16 cellular contexts compared by ENCODE assay signal in the genomic region with DNA sequence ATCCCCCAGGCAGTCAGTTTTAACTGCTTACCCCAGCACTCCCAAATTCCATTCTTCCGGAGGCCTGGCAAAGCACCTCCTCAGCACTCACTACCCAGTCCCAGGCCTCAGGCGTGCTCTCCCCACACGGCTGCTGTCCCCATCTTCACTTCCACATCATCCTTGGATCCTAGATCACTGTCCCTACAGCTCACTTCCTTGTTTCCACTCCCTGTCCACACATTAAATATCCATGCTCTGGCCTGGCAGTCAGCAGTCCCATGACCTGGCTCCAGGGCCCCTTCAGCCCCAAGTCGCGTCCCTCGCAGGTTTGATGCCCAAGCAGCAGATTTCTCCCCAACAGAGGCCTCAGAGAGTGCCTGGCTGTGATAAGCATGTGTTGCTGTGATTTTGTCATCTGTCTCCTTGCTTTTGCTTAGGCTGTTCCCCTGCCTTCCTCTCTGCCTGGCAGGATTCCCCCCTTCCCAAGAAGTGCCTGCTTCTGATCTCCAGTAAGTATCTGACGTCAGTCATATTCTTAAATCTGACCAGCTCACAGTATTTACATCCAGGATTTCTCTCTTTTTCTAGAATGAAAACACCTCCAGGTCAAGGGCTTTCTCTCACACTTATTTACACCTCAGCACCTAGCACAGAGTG.
DNase-seq lines count a peak whose midpoint lies in the region; ATAC-seq and TF ChIP-seq lines count a peak whose summit lies in the region.
"Had no signal": no experiment of that assay in that cellular context is flagged by ENCODE, and none has a peak within 500 bp of the region (broad histone marks: within the 10 kb centered on the region; RNA-seq: fewer than 3 reads in every experiment).

No MANE protein-coding gene starts in this region.

- peak overlapping the region; percentile 45 for H3K27ac ChIP-seq in PC-9
- peak overlapping the region; percentile 60 for H3K27ac ChIP-seq in duodenal mucosa (ENCODE audit: low read depth, low read length)
- peak overlapping the region; percentile 56 to 85 (median 71) for H3K27ac ChIP-seq in tibial nerve
- H3K27ac ChIP-seq: HL-60 had no signal

- no TSS peak for BruUV-seq in PC-9 (replicated peaks; lab: Mats Ljungman, UMichigan)

- WGBS in tibial nerve, 2 donors, result 73 to 74% methylated on average over 7 of the region's 7 CpGs

- peaks cover 3% of the 10 kb centered on the region for H3K9me3 Mint-ChIP-seq in nephron progenitor cell
- H3K9me3 Mint-ChIP-seq in WTC11, result peaks cover 8% of the 10 kb centered on the region; the same call in 1 of the 2 replicates
- H3K9me3 Mint-ChIP-seq: CD4-positive, CD25-positive, alpha-beta regulatory T cell; natural killer cell treated with Interleukin-12 subunit alpha and Interleukin-12 subunit beta and Interleukin-15 and Interleukin-18, amount 100 ng/mL, for 72 hours; T-helper 1 cell treated with Interleukin-12 subunit alpha and Interleukin-12 subunit beta and Interleukin-4 antibody, amounts not matched to agents 30 μg/mL and 1 μg/mL, for 36 hours had no signal

- peaks cover 4% of the 10 kb centered on the region for H3K36me3 Mint-ChIP-seq in nephron progenitor cell (ENCODE audit: low read depth)
- H3K36me3 Mint-ChIP-seq in WTC11, result no peaks in the 10 kb centered on the region
- H3K36me3 Mint-ChIP-seq: natural killer cell treated with Interleukin-12 subunit alpha and Interleukin-12 subunit beta and Interleukin-15 and Interleukin-18, amount 100 ng/mL, for 72 hours had no signal

- H3K4me1 ChIP-seq in PC-9 (replicated peaks; ENCODE audit: insufficient read depth), result peaks cover 88% of the 10 kb centered on the region
- peaks cover 18 to 36% of the 10 kb centered on the region in 2 donors for H3K4me1 ChIP-seq in duodenal mucosa (ENCODE audit: control insufficient read depth in 1 of 2, insufficient read depth in 2 of 2, low read length in 2 of 2)
- H3K4me1 ChIP-seq in tibial nerve, result peaks cover 4 to 95% (median 56%) of the 10 kb centered on the region in 4 donors

- DNase-seq in PC-9 (no peak), nephron progenitor cell (no peak), tibial nerve (ENCODE audit: low spot score in 2 of 2) (peak in 1 of 2 donors; percentile 6), DMS53 (lab: John Stamatoyannopoulos, UW) (no peak), WTC11 (ENCODE audit: low spot score) (no peak)
- DNase-seq: activated CD4-positive, alpha-beta T cell treated with anti-CD3 and anti-CD28 coated beads, Interleukin-2, amount 50 U/mL, for 4 hours; activated effector memory CD4-positive, alpha-beta T cell treated with anti-CD3 and anti-CD28 coated beads, Interleukin-2, amount 50 U/mL, for 16 hours; CD4-positive, CD25-positive, alpha-beta regulatory T cell; stimulated activated CD4-positive, alpha-beta T cell treated with anti-CD3 and anti-CD28 coated beads, Interleukin-15, amount 100 ng/mL, for 24 hours; stimulated activated CD8-positive, alpha-beta memory T cell treated with anti-CD3 and anti-CD28 coated beads, Interleukin-4, amount 100 ng/mL, for 48 hours had no signal

- no peak overlapping the region for H2AFZ ChIP-seq in PC-9

- H3K27me3 ChIP-seq in PC-9 (ENCODE audit: insufficient read depth, low read depth) (no peaks in the 10 kb centered on the region), duodenal mucosa (ENCODE audit: control insufficient read depth in 1 of 2, insufficient read depth in 2 of 2, low read length in 2 of 2) (no peaks in the 10 kb centered on the region), tibial nerve (no peaks in the 10 kb centered on the region)

- POLR2A ChIA-PET in PC-9 (lab: Charles Lee; ENCODE audit: unreplicated experiment), result no interaction called here
- POLR2A ChIA-PET in WTC11 (lab: Charles Lee), result no interaction called here

- H3K27ac Mint-ChIP-seq in nephron progenitor cell (peak overlapping the region; percentile 60), WTC11 (no peak overlapping the region)
- H3K27ac Mint-ChIP-seq: natural killer cell treated with Interleukin-12 subunit alpha and Interleukin-12 subunit beta and Interleukin-15 and Interleukin-18, amount 100 ng/mL, for 72 hours; T-helper 1 cell treated with Interleukin-12 subunit alpha and Interleukin-12 subunit beta and Interleukin-4 antibody, amounts not matched to agents 30 μg/mL and 1 μg/mL, for 36 hours had no signal

- H3K9me3 ChIP-seq in PC-9 (ENCODE audit: insufficient read depth, low read depth), result no peaks in the 10 kb centered on the region
- no peaks in the 10 kb centered on the region for H3K9me3 ChIP-seq in duodenal mucosa (ENCODE audit: control insufficient read depth in 1 of 2, low read length in 2 of 2)
- H3K9me3 ChIP-seq in tibial nerve, result no peaks in the 10 kb centered on the region

- intact Hi-C loops in PC-9 (cut with micrococcal nuclease; ENCODE audit: unreplicated experiment), result no loop called here

- H3K36me3 ChIP-seq in PC-9 (ENCODE audit: low read depth) (peaks cover 20% of the 10 kb centered on the region), duodenal mucosa (ENCODE audit: control insufficient read depth in 1 of 2, insufficient read depth in 2 of 2, low read length in 2 of 2) (no peaks in the 10 kb centered on the region), tibial nerve (no peaks in the 10 kb centered on the region)

- peaks cover 60% of the 10 kb centered on the region for H3F3A ChIP-seq in PC-9 (ENCODE audit: insufficient read depth, low read depth)

- H3K79me2 ChIP-seq in PC-9 (ENCODE audit: low read depth), result peaks cover 72% of the 10 kb centered on the region

- H3K9me2 ChIP-seq in PC-9 (ENCODE audit: insufficient read depth), result no peaks in the 10 kb centered on the region

- H3K4me3 Mint-ChIP-seq in nephron progenitor cell, result no peak overlapping the region
- no peak overlapping the region for H3K4me3 Mint-ChIP-seq in WTC11
- H3K4me3 Mint-ChIP-seq: natural killer cell treated with Interleukin-12 subunit alpha and Interleukin-12 subunit beta and Interleukin-15 and Interleukin-18, amount 100 ng/mL, for 72 hours; T-helper 1 cell treated with Interleukin-12 subunit alpha and Interleukin-12 subunit beta and Interleukin-4 antibody, amounts not matched to agents 30 μg/mL and 1 μg/mL, for 36 hours had no signal

- peaks cover 92% of the 10 kb centered on the region for H3K4me1 Mint-ChIP-seq in nephron progenitor cell
- H3K4me1 Mint-ChIP-seq in WTC11, result peaks cover 64% of the 10 kb centered on the region

- TF ChIP-seq EP300 in tibial nerve (IDR thresholded peaks at IDR 0.05), result no peak

- H3K27me3 Mint-ChIP-seq in nephron progenitor cell (ENCODE audit: low read depth, poor library complexity) (peaks cover 1% of the 10 kb centered on the region), WTC11 (ENCODE audit: low read depth) (peaks cover 8% of the 10 kb centered on the region)
- H3K27me3 Mint-ChIP-seq: CD4-positive, CD25-positive, alpha-beta regulatory T cell; natural killer cell treated with Interleukin-12 subunit alpha and Interleukin-12 subunit beta and Interleukin-15 and Interleukin-18, amount 100 ng/mL, for 72 hours had no signal

- H3K4me3 ChIP-seq in PC-9, result no peak overlapping the region
- no peak overlapping the region for H3K4me3 ChIP-seq in duodenal mucosa (ENCODE audit: low read depth in 1 of 2, low read length in 2 of 2)
- no peak overlapping the region for H3K4me3 ChIP-seq in tibial nerve

- no peak for ATAC-seq in HG02642 (IDR thresholded peaks at IDR 0.05; ENCODE audit: poor library complexity, unreplicated experiment)
- ATAC-seq in WTC11, result no peak
- ATAC-seq in HG03460 (IDR thresholded peaks at IDR 0.05; ENCODE audit: unreplicated experiment), result no peak
- ATAC-seq: natural killer cell treated with Interleukin-12 subunit alpha and Interleukin-12 subunit beta and Interleukin-15 and Interleukin-18, amount 100 ng/mL, for 72 hours had no signal

- TF ChIP-seq CTCF in PC-9 (conservative IDR thresholded peaks at IDR 0.05), result no peak
- no peak for TF ChIP-seq CTCF in nephron progenitor cell (IDR thresholded peaks at IDR 0.05)
- TF ChIP-seq CTCF in tibial nerve (IDR thresholded peaks at IDR 0.05), result no peak
- no peak for TF ChIP-seq CTCF in WTC11 (IDR thresholded peaks at IDR 0.05)

- CTCF ChIA-PET in PC-9 (lab: Charles Lee), result no interaction called here
- CTCF ChIA-PET in WTC11 (lab: Charles Lee), result no interaction called here

- TF ChIP-seq POLR2A in tibial nerve (IDR thresholded peaks at IDR 0.05), result no peak

- H4K20me1 ChIP-seq in PC-9 (ENCODE audit: insufficient read depth), result no peaks in the 10 kb centered on the region

- H3K4me2 ChIP-seq in PC-9, result no peak overlapping the region; the same call in 1 of the 2 replicates

- H3K9ac ChIP-seq in duodenal mucosa (ENCODE audit: low read depth in 1 of 2, low read length in 2 of 2), result no peak overlapping the region

TF ChIP-seq in WTC11, 78 proteins besides CTCF, POLR2A, EP300 and RAD21 (continues in another document):
- TF ChIP-seq, protein P1, sequence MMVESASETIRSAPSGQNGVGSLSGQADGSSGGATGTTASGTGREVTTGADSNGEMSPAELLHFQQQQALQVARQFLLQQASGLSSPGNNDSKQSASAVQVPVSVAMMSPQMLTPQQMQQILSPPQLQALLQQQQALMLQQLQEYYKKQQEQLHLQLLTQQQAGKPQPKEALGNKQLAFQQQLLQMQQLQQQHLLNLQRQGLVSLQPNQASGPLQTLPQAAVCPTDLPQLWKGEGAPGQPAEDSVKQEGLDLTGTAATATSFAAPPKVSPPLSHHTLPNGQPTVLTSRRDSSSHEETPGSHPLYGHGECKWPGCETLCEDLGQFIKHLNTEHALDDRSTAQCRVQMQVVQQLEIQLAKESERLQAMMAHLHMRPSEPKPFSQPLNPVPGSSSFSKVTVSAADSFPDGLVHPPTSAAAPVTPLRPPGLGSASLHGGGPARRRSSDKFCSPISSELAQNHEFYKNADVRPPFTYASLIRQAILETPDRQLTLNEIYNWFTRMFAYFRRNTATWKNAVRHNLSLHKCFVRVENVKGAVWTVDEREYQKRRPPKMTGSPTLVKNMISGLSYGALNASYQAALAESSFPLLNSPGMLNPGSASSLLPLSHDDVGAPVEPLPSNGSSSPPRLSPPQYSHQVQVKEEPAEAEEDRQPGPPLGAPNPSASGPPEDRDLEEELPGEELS (CRISPR knock-in tag; IDR thresholded peaks at IDR 0.05), result no peak
